Comparison of ENCODE assay signal across 8 cellular contexts in genomic region chr5:78509884-78510769, GRCh38.
A peak's percentile ranks its signal among the peaks of the same experiment; 100 is the strongest.
DNase-seq lines count a peak whose midpoint lies in the region; ATAC-seq and TF ChIP-seq lines count a peak whose summit lies in the region.

No MANE protein-coding gene starts in this region.

- H3K4me2 ChIP-seq in PC-3 (ENCODE audit: low read length), result peak overlapping the region; percentile 88
- peak overlapping the region; percentile 90 for H3K4me2 ChIP-seq in skeletal muscle satellite cell (ENCODE audit: low read length)

- peaks cover 72% of the 10 kb centered on the region for H3K4me1 ChIP-seq in PC-3 (ENCODE audit: insufficient read depth, low read length)
- peaks cover 28% of the 10 kb centered on the region for H3K4me1 ChIP-seq in iPS-18a (ENCODE audit: control insufficient read depth, low read depth, low read length)
- peaks cover 81% of the 10 kb centered on the region for H3K4me1 ChIP-seq in skeletal muscle satellite cell (ENCODE audit: control insufficient read depth, insufficient read depth, low read length)

- TF ChIP-seq CTCF in PC-3 (conservative IDR thresholded peaks at IDR 0.05; ENCODE audit: low read depth, low read length) (peak; percentile 38; the same call in 1 of the 2 replicates), astrocyte of the cerebellum (IDR thresholded peaks at IDR 0.05; ENCODE audit: low read depth, low read length, missing control alignments) (no peak)

- H3K9ac ChIP-seq in PC-3 (ENCODE audit: low read length) (peak overlapping the region; percentile 65), iPS-18a (ENCODE audit: low read length) (no peak overlapping the region), skeletal muscle satellite cell (ENCODE audit: low read depth, low read length) (peak overlapping the region; percentile 84)

- peak overlapping the region; percentile 84 for H2AFZ ChIP-seq in PC-3 (ENCODE audit: low read length)

- intact Hi-C loops in PC-3 (cut with micrococcal nuclease), result loop anchor here (5.0 kb wide), 1 partner anchor 82 kb away; no protein-coding TSS in a partner anchor

- POLR2A ChIA-PET in PC-3 (lab: Charles Lee; ENCODE audit: unreplicated experiment), result no interaction called here

- H3K27ac ChIP-seq in PC-3 (ENCODE audit: low read length) (peak overlapping the region; percentile 96), iPS-18a (ENCODE audit: low read length) (no peak overlapping the region)

- no peaks in the 10 kb centered on the region for H3F3A ChIP-seq in PC-3 (ENCODE audit: low read length, unreplicated experiment)

- CTCF ChIA-PET in PC-3 (lab: Charles Lee), result no interaction called here

- no peaks in the 10 kb centered on the region for H3K9me2 ChIP-seq in PC-3 (replicated peaks; ENCODE audit: low read length)

- H4K20me1 ChIP-seq in PC-3 (ENCODE audit: low read length), result 0 out of 2 replicates have a peak, but pooled peaks cover 6% of the 10 kb centered on the region

- H3K79me2 ChIP-seq in PC-3 (ENCODE audit: low read length), result peaks cover 42% of the 10 kb centered on the region

- in situ Hi-C loops in astrocyte of the cerebellum (cut with HindIII; ENCODE audit: low sequenced_read_pairs), result no loop called here

- H3K27me3 ChIP-seq in PC-3 (ENCODE audit: low read length) (no peaks in the 10 kb centered on the region), iPS-18a (ENCODE audit: control insufficient read depth, insufficient read depth, low read length) (no peaks in the 10 kb centered on the region), skeletal muscle satellite cell (ENCODE audit: control insufficient read depth, insufficient read depth, low read length) (no peaks in the 10 kb centered on the region)

- no peaks in the 10 kb centered on the region for H3K36me3 ChIP-seq in PC-3 (ENCODE audit: low read depth, low read length)
- H3K36me3 ChIP-seq in iPS-18a (ENCODE audit: control insufficient read depth, low read depth, low read length), result no peaks in the 10 kb centered on the region
- H3K36me3 ChIP-seq in skeletal muscle satellite cell (ENCODE audit: insufficient read depth, low read length), result no peaks in the 10 kb centered on the region

- DNase-seq in NCI-H2227 (lab: John Stamatoyannopoulos, UW; ENCODE audit: unreplicated experiment) (peak; percentile 16), NCI-H2227 treated with DMSO at 0.1 percent for 48 hours (lab: John Stamatoyannopoulos, UW) (no peak), PC-3 (peak; percentile 55), astrocyte of the cerebellum (ENCODE audit: low read depth) (no peak), AG08395 (ENCODE audit: low spot score) (no peak)

- no peaks in the 10 kb centered on the region for H3K9me3 ChIP-seq in PC-3 (ENCODE audit: low read length)
- no peaks in the 10 kb centered on the region for H3K9me3 ChIP-seq in iPS-18a (ENCODE audit: control insufficient read depth, low read depth, low read length)
- no peaks in the 10 kb centered on the region for H3K9me3 ChIP-seq in skeletal muscle satellite cell (replicated peaks; ENCODE audit: low read length)

- ATAC-seq in HG02885 (IDR thresholded peaks at IDR 0.05; ENCODE audit: poor library complexity, unreplicated experiment), result peak; percentile 86
- peak; percentile 53 for ATAC-seq in PC-3

- no TSS peak for BruUV-seq in PC-3 (replicated peaks; lab: Mats Ljungman, UMichigan)

- H3K4me3 ChIP-seq in PC-3 (ENCODE audit: low read length) (peak overlapping the region; percentile 65), astrocyte of the cerebellum (ENCODE audit: low read depth, low read length) (peak overlapping the region; percentile 16), iPS-18a (ENCODE audit: low read length) (peak overlapping the region; percentile 29), skeletal muscle satellite cell (ENCODE audit: low read length) (peak overlapping the region; percentile 77)

Comparison
In these comparisons a context has a peak if more than half of its experiments do, and no peak if none do; other contexts are left out.
1. DNase-seq: peak in NCI-H2227 (single experiment) and PC-3 (single experiment); none in NCI-H2227 treated with DMSO at 0.1 percent for 48 hours (single experiment), astrocyte of the cerebellum (single experiment) and AG08395 (single experiment).
2. H3K4me3 ChIP-seq: peak in every context shown above with its lines; median percentile 77 in skeletal muscle satellite cell; 65 in PC-3; 29 in iPS-18a; 16 in astrocyte of the cerebellum.